Comparison of ENCODE assay signal across 8 cellular contexts in the genomic region with DNA sequence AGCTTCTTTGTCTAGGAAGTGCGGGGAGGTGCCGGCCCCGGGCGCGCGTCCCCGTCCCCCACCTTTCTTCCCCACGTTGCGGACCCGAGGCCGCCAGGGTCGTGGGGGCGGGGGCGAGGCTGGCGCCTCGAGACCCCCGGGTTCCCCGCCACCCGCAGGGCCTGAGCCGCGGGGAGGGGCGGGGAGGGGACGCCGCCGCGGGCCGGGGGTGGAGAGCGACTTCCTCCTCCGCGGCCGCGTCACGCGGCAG. TPM values are rescaled to one million over a fixed set of nuclear protein-coding genes. Genes with fewer than 3 reads are reported as not detected.
DNase-seq lines count a peak whose midpoint lies in the region; ATAC-seq and TF ChIP-seq lines count a peak whose summit lies in the region.

No MANE protein-coding gene starts in this region.

- peaks cover 37 to 78% (median 61%) of the 10 kb centered on the region in 4 donors for H3K4me1 ChIP-seq in stomach

- POLR2A ChIA-PET in activated CD8-positive, alpha-beta T cell treated with anti-CD3 and anti-CD28 coated beads, Interleukin-2, amount 10 ng/mL, durations not matched to agents 7 days and 5 days (lab: Charles Lee), result interaction anchor here (0.6 to 1.6 kb wide), 2 partner anchors 188 to 276 kb away, joined by 3 to 5 read pairs; partner anchors contain the start of genes MRPL12, NDUFAF8 and TEPSIN

- TF ChIP-seq EP300 in stomach (IDR thresholded peaks at IDR 0.05), result no peak

- no peak for TF ChIP-seq CTCF in stomach (IDR thresholded peaks at IDR 0.05)

- peaks cover 38% of the 10 kb centered on the region for H3K36me3 Mint-ChIP-seq in activated CD8-positive, alpha-beta T cell treated with anti-CD3 and anti-CD28 coated beads, Interleukin-2, amount 10 ng/mL, durations not matched to agents 7 days and 5 days (ENCODE audit: low read depth)

- peaks cover 4% of the 10 kb centered on the region for H3K9me3 ChIP-seq in iPS-18c (ENCODE audit: control insufficient read depth, insufficient read depth, low read length)
- H3K9me3 ChIP-seq in stomach, result no peaks in the 10 kb centered on the region

- no peak for TF ChIP-seq POLR2A in stomach (IDR thresholded peaks at IDR 0.05)

- intact Hi-C loops in stomach (cut with DNase I; ENCODE audit: low total_unique reads), result no loop called here
- intact Hi-C loops in posterior vena cava (cut with DNase I), result no loop called here

- peaks cover 24 to 30% (median 25%) of the 10 kb centered on the region in 4 donors for H3K36me3 ChIP-seq in stomach

- 0 to 2% (median 2%) methylated on average over 21 to 31 of the region's 34 CpGs; no CpG with 5 or more reads in 2 of the 5 donors for WGBS in stomach, 5 donors

- peak overlapping the region; percentile 94 for H3K27ac Mint-ChIP-seq in activated CD8-positive, alpha-beta T cell treated with anti-CD3 and anti-CD28 coated beads, Interleukin-2, amount 10 ng/mL, durations not matched to agents 7 days and 5 days

- DNase-seq in NCI-H1105 treated with DMSO at 0.1 percent for 48 hours (lab: John Stamatoyannopoulos, UW) (peak; percentile 71), NCI-H1105 (lab: John Stamatoyannopoulos, UW) (no peak), stomach (no peak), LoVo (ENCODE audit: low spot score) (no peak), posterior vena cava (ENCODE audit: low spot score) (no peak)
- no peak for DNase-seq in activated CD8-positive, alpha-beta T cell treated with anti-CD3 and anti-CD28 coated beads, Interleukin-2, amount 10 ng/mL, durations not matched to agents 7 days and 5 days

- peaks cover 28% of the 10 kb centered on the region for H3K4me1 Mint-ChIP-seq in activated CD8-positive, alpha-beta T cell treated with anti-CD3 and anti-CD28 coated beads, Interleukin-2, amount 10 ng/mL, durations not matched to agents 7 days and 5 days (ENCODE audit: low read depth)

- no peak for ATAC-seq in activated CD8-positive, alpha-beta T cell treated with anti-CD3 and anti-CD28 coated beads, Interleukin-2, amount 10 ng/mL, durations not matched to agents 7 days and 5 days
- no peak for ATAC-seq in HG02981 (IDR thresholded peaks at IDR 0.05; ENCODE audit: unreplicated experiment)

- H3K4me3 ChIP-seq in iPS-18c (ENCODE audit: insufficient read depth, low read depth, low read length) (peak overlapping the region; percentile 76), stomach (peak overlapping the region; percentile 79 to 97 (median 89))

- peak overlapping the region; percentile 100 for H3K27ac ChIP-seq in stomach

- no peaks in the 10 kb centered on the region for H3K27me3 Mint-ChIP-seq in activated CD8-positive, alpha-beta T cell treated with anti-CD3 and anti-CD28 coated beads, Interleukin-2, amount 10 ng/mL, durations not matched to agents 7 days and 5 days (ENCODE audit: low read depth)

- CTCF ChIA-PET in activated CD8-positive, alpha-beta T cell treated with anti-CD3 and anti-CD28 coated beads, Interleukin-2, amount 10 ng/mL, durations not matched to agents 7 days and 5 days (lab: Charles Lee), result interaction anchor here (1.1 to 3.9 kb wide), 2 partner anchors 30 to 188 kb away, joined by 3 to 14 read pairs; no protein-coding TSS in a partner anchor

- H3K4me3 Mint-ChIP-seq in activated CD8-positive, alpha-beta T cell treated with anti-CD3 and anti-CD28 coated beads, Interleukin-2, amount 10 ng/mL, durations not matched to agents 7 days and 5 days, result peak overlapping the region; percentile 88

- H3K27me3 ChIP-seq in stomach, result no peaks in the 10 kb centered on the region

- H3K9me3 Mint-ChIP-seq in activated CD8-positive, alpha-beta T cell treated with anti-CD3 and anti-CD28 coated beads, Interleukin-2, amount 10 ng/mL, durations not matched to agents 7 days and 5 days (ENCODE audit: insufficient read depth), result no peaks in the 10 kb centered on the region

RNA-seq across cellular contexts. Expression of gene ACTG1, which starts 1.8 kb away (rescaled TPM):
- 1,000 to 10,000 TPM; 5,147 to 5,318 TPM for total RNA-seq in activated CD8-positive, alpha-beta T cell treated with anti-CD3 and anti-CD28 coated beads, Interleukin-2, amount 10 ng/mL, durations not matched to agents 7 days and 5 days
- total RNA-seq in stomach (1,000 to 10,000 TPM in 4 of 5 donors, 100 to 1,000 TPM in 1; 978 to 2,952 (median 1,777) TPM), posterior vena cava (1,000 to 10,000 TPM; 1,410 to 1,809 TPM)
- 1,000 to 10,000 TPM; 1,866 to 2,457 (median 2,070) TPM for polyA plus RNA-seq in stomach

RNA-seq across cellular contexts. Expression of gene FSCN2, which starts 13.8 kb away (rescaled TPM):
- under 1 TPM; 0.52 to 0.74 TPM for total RNA-seq in activated CD8-positive, alpha-beta T cell treated with anti-CD3 and anti-CD28 coated beads, Interleukin-2, amount 10 ng/mL, durations not matched to agents 7 days and 5 days
- total RNA-seq in stomach (10 to 100 TPM in 1 of 5 donors, 1 to 10 TPM in 3, not detected in 1; 2.8 to 21.7 (median 6.2) TPM), posterior vena cava (1 to 10 TPM; 1.6 to 2.0 TPM)
- 1 to 10 TPM in 2 of 3 donors, under 1 TPM in 1; 0.90 to 2.7 (median 2.1) TPM for polyA plus RNA-seq in stomach

RNA-seq across cellular contexts. Expression of gene FAAP100, which starts 37.7 kb away (rescaled TPM):
- total RNA-seq in activated CD8-positive, alpha-beta T cell treated with anti-CD3 and anti-CD28 coated beads, Interleukin-2, amount 10 ng/mL, durations not matched to agents 7 days and 5 days, result 10 to 100 TPM; 39.2 to 43.6 TPM
- total RNA-seq in stomach (100 to 1,000 TPM in 1 of 5 donors, 10 to 100 TPM in 4; 11.9 to 130 (median 51.8) TPM), posterior vena cava (10 to 100 TPM; 18.9 TPM)
- polyA plus RNA-seq in stomach, result 10 to 100 TPM; 12.2 to 17.1 (median 17.0) TPM
